ENCODE assay signal across 9 cellular contexts in genomic region chr19:9139609-9140158, GRCh38. TPM values are rescaled to one million over a fixed set of nuclear protein-coding genes. Genes with fewer than 3 reads are reported as not detected.
DNase-seq lines count a peak whose midpoint lies in the region; ATAC-seq and TF ChIP-seq lines count a peak whose summit lies in the region.
"Had no signal": no experiment of that assay in that cellular context is flagged by ENCODE, and none has a peak within 500 bp of the region (broad histone marks: within the 10 kb centered on the region; RNA-seq: fewer than 3 reads in every experiment).

No MANE protein-coding gene starts in this region.

- H3K27ac ChIP-seq in right cardiac atrium (ENCODE audit: low read length) = no peak overlapping the region

- peak overlapping the region; percentile 96 for H3K4me3 Mint-ChIP-seq in activated CD8-positive, alpha-beta T cell treated with anti-CD3 and anti-CD28 coated beads for 36 hours
- peak overlapping the region; percentile 96 for H3K4me3 Mint-ChIP-seq in stimulated activated effector memory CD8-positive, alpha-beta T cell treated with anti-CD3 and anti-CD28 coated beads, Interleukin-12 subunit alpha, Interleukin-12 subunit beta, amount 100 ng/mL, for 72 hours

- ATAC-seq in HG02943 (IDR thresholded peaks at IDR 0.05; ENCODE audit: low read depth, unreplicated experiment) (peak; percentile 15), right cardiac atrium (no peak), GM21786 (IDR thresholded peaks at IDR 0.05; ENCODE audit: unreplicated experiment) (no peak)
- peak; percentile 12 for ATAC-seq in activated CD8-positive, alpha-beta T cell treated with anti-CD3 and anti-CD28 coated beads for 36 hours
- ATAC-seq in stimulated activated effector memory CD8-positive, alpha-beta T cell treated with anti-CD3 and anti-CD28 coated beads, Interleukin-12 subunit alpha, Interleukin-12 subunit beta, amount 100 ng/mL, for 72 hours = no peak

- POLR2A ChIA-PET in activated CD8-positive, alpha-beta T cell treated with anti-CD3 and anti-CD28 coated beads for 36 hours (lab: Charles Lee) = no interaction called here

- H3K27me3 Mint-ChIP-seq in activated CD8-positive, alpha-beta T cell treated with anti-CD3 and anti-CD28 coated beads for 36 hours = no peaks in the 10 kb centered on the region

- H3K27ac Mint-ChIP-seq in activated CD8-positive, alpha-beta T cell treated with anti-CD3 and anti-CD28 coated beads for 36 hours = peak overlapping the region; percentile 96
- peak overlapping the region; percentile 99 for H3K27ac Mint-ChIP-seq in stimulated activated effector memory CD8-positive, alpha-beta T cell treated with anti-CD3 and anti-CD28 coated beads, Interleukin-12 subunit alpha, Interleukin-12 subunit beta, amount 100 ng/mL, for 72 hours

- peaks cover 14% of the 10 kb centered on the region for H3K9me3 Mint-ChIP-seq in activated CD8-positive, alpha-beta T cell treated with anti-CD3 and anti-CD28 coated beads for 36 hours
- peaks cover 5% of the 10 kb centered on the region for H3K9me3 Mint-ChIP-seq in stimulated activated effector memory CD8-positive, alpha-beta T cell treated with anti-CD3 and anti-CD28 coated beads, Interleukin-12 subunit alpha, Interleukin-12 subunit beta, amount 100 ng/mL, for 72 hours

- H3K4me1 ChIP-seq in right cardiac atrium (ENCODE audit: control insufficient read depth, insufficient read depth, low read length) = no peaks in the 10 kb centered on the region

- no peaks in the 10 kb centered on the region for H3K36me3 ChIP-seq in GM06990 (ENCODE audit: control insufficient read depth, insufficient read depth, low read length)

- H3K4me1 Mint-ChIP-seq in activated CD8-positive, alpha-beta T cell treated with anti-CD3 and anti-CD28 coated beads for 36 hours (ENCODE audit: low read depth) = peaks cover 30% of the 10 kb centered on the region
- H3K4me1 Mint-ChIP-seq in stimulated activated effector memory CD8-positive, alpha-beta T cell treated with anti-CD3 and anti-CD28 coated beads, Interleukin-12 subunit alpha, Interleukin-12 subunit beta, amount 100 ng/mL, for 72 hours = peaks cover 33% of the 10 kb centered on the region

- WGBS in right cardiac atrium = 28% methylated on average over 8 of the region's 8 CpGs

- no peaks in the 10 kb centered on the region for H3K9me3 ChIP-seq in right cardiac atrium (ENCODE audit: control insufficient read depth, low read length)

- DNase-seq in GM06990 (ENCODE audit: extremely low read depth, insufficient read length) = no peak
- peak; percentile 10 for DNase-seq in activated CD8-positive, alpha-beta T cell treated with anti-CD3 and anti-CD28 coated beads for 36 hours
- DNase-seq in right cardiac atrium = no peak
- DNase-seq in stimulated activated effector memory CD8-positive, alpha-beta T cell treated with anti-CD3 and anti-CD28 coated beads, Interleukin-12 subunit alpha, Interleukin-12 subunit beta, amount 100 ng/mL, for 72 hours (ENCODE audit: low spot score in 2 of 2) = no peak
- no peak for DNase-seq in NCI-H1092 (lab: John Stamatoyannopoulos, UW)
- no peak for DNase-seq in GM20000 (ENCODE audit: low spot score)

- CTCF ChIA-PET in activated CD8-positive, alpha-beta T cell treated with anti-CD3 and anti-CD28 coated beads for 36 hours (lab: Charles Lee) = no interaction called here

- H3K4me3 ChIP-seq in GM06990 (replicated peaks; ENCODE audit: low read depth, low read length) = peak overlapping the region; percentile 99
- peak overlapping the region; percentile 89 for H3K4me3 ChIP-seq in right cardiac atrium (ENCODE audit: low read length)

- H3K27me3 ChIP-seq in GM06990 (replicated peaks; ENCODE audit: control insufficient read depth, insufficient read depth, low read length) (no peaks in the 10 kb centered on the region), right cardiac atrium (ENCODE audit: control insufficient read depth, insufficient read depth) (no peaks in the 10 kb centered on the region)

- H3K36me3 Mint-ChIP-seq in activated CD8-positive, alpha-beta T cell treated with anti-CD3 and anti-CD28 coated beads for 36 hours (ENCODE audit: low read depth) = peaks cover 31% of the 10 kb centered on the region
- H3K36me3 Mint-ChIP-seq in stimulated activated effector memory CD8-positive, alpha-beta T cell treated with anti-CD3 and anti-CD28 coated beads, Interleukin-12 subunit alpha, Interleukin-12 subunit beta, amount 100 ng/mL, for 72 hours = peaks cover 29% of the 10 kb centered on the region

- intact Hi-C loops in activated CD8-positive, alpha-beta T cell treated with anti-CD3 and anti-CD28 coated beads for 36 hours (cut with micrococcal nuclease) = no loop called here
- intact Hi-C loops in right cardiac atrium (cut with DNase I) = loop anchor here in 1 of 4 donors (10.0 kb wide), 1 partner anchor 655 kb away; no protein-coding TSS in a partner anchor

- TF ChIP-seq CTCF in GM06990 (IDR thresholded peaks at IDR 0.05; ENCODE audit: insufficient read depth, low read length, poor library complexity, severe bottlenecking) (no peak), GM20000 (IDR thresholded peaks at IDR 0.05; ENCODE audit: extremely low read depth, missing control alignments) (no peak)
- no peak for TF ChIP-seq CTCF in activated CD8-positive, alpha-beta T cell treated with anti-CD3 and anti-CD28 coated beads for 36 hours (IDR thresholded peaks at IDR 0.05)

RNA-seq across cellular contexts. Expression of gene ZNF317, which starts 0.5 kb away (rescaled TPM):
- total RNA-seq in activated CD8-positive, alpha-beta T cell treated with anti-CD3 and anti-CD28 coated beads for 36 hours = 10 to 100 TPM; 41.4 to 41.7 TPM
- 10 to 100 TPM; 12.7 to 17.6 (median 14.8) TPM for total RNA-seq in right cardiac atrium
- 14.8 TPM for polyA plus RNA-seq in right cardiac atrium

RNA-seq across cellular contexts. Expression of gene OR7G3, which starts 12.9 kb away (rescaled TPM):
- not detected for total RNA-seq in activated CD8-positive, alpha-beta T cell treated with anti-CD3 and anti-CD28 coated beads for 36 hours
- total RNA-seq in right cardiac atrium = not detected
- not detected for polyA plus RNA-seq in right cardiac atrium
- total RNA-seq: T-helper 1 cell treated with Interleukin-12 subunit alpha and Interleukin-12 subunit beta and Interleukin-4 antibody, amounts not matched to agents 30 ng/mL and 1 ng/mL, for 36 hours had no signal

RNA-seq across cellular contexts. Expression of gene OR7G1, which starts 24.1 kb away (rescaled TPM):
- total RNA-seq in activated CD8-positive, alpha-beta T cell treated with anti-CD3 and anti-CD28 coated beads for 36 hours = not detected
- not detected for total RNA-seq in right cardiac atrium
- not detected for polyA plus RNA-seq in right cardiac atrium
- total RNA-seq: T-helper 1 cell treated with Interleukin-12 subunit alpha and Interleukin-12 subunit beta and Interleukin-4 antibody, amounts not matched to agents 30 ng/mL and 1 ng/mL, for 36 hours had no signal

RNA-seq across cellular contexts. Expression of gene OR7G2, which starts 32.4 kb away (rescaled TPM):
- not detected for total RNA-seq in activated CD8-positive, alpha-beta T cell treated with anti-CD3 and anti-CD28 coated beads for 36 hours
- not detected for total RNA-seq in right cardiac atrium
- not detected for polyA plus RNA-seq in right cardiac atrium
- total RNA-seq: T-helper 1 cell treated with Interleukin-12 subunit alpha and Interleukin-12 subunit beta and Interleukin-4 antibody, amounts not matched to agents 30 ng/mL and 1 ng/mL, for 36 hours had no signal

RNA-seq across cellular contexts. Expression of gene OR7D2, which starts 39.1 kb away (rescaled TPM):
- total RNA-seq in activated CD8-positive, alpha-beta T cell treated with anti-CD3 and anti-CD28 coated beads for 36 hours = under 1 TPM in 1 of 2 experiments, not detected in 1; 0.11 TPM
- total RNA-seq in right cardiac atrium = under 1 TPM in 3 of 4 donors, not detected in 1; 0.09 to 0.44 (median 0.11) TPM
- not detected for polyA plus RNA-seq in right cardiac atrium

Comparison
In these comparisons a context has a peak if more than half of its experiments do, and no peak if none do; other contexts are left out.
1. ATAC-seq: peak in HG02943 (single experiment) and activated CD8-positive, alpha-beta T cell treated with anti-CD3 and anti-CD28 coated beads for 36 hours (single experiment); none in right cardiac atrium (0 of 2), stimulated activated effector memory CD8-positive, alpha-beta T cell treated with anti-CD3 and anti-CD28 coated beads, Interleukin-12 subunit alpha, Interleukin-12 subunit beta, amount 100 ng/mL, for 72 hours (single experiment) and GM21786 (single experiment).